In genomic region chr10:124677871-124678565, GRCh38 we compare ENCODE assay signal across 11 cellular contexts.
A peak's percentile ranks its signal among the peaks of the same experiment; 100 is the strongest.
DNase-seq lines count a peak whose midpoint lies in the region; ATAC-seq, FAIRE-seq and TF ChIP-seq lines count a peak whose summit lies in the region.
"Had no signal": no experiment of that assay in that cellular context is flagged by ENCODE, and none has a peak within 500 bp of the region (broad histone marks: within the 10 kb centered on the region; RNA-seq: fewer than 3 reads in every experiment).

No MANE protein-coding gene starts in this region.

- BruUV-seq in OCI-LY7 (replicated peaks; lab: Mats Ljungman, UMichigan): no TSS peak

- H3K9me2 ChIP-seq in OCI-LY7 (ENCODE audit: insufficient read depth, low read length): no peaks in the 10 kb centered on the region

- peaks cover 43% of the 10 kb centered on the region for H3K4me1 Mint-ChIP-seq in neural progenitor cell

- H3K36me3 ChIP-seq in DND-41 (ENCODE audit: insufficient read depth, low read length) (peaks cover 92% of the 10 kb centered on the region), Peyer's patch (peaks cover 0 to 34% (median 0%) of the 10 kb centered on the region in 3 donors), neural progenitor cell (no peaks in the 10 kb centered on the region), OCI-LY7 (ENCODE audit: insufficient read depth, low read length) (peaks cover 97% of the 10 kb centered on the region)

- H3K4me2 ChIP-seq in DND-41 (ENCODE audit: insufficient read depth, low read length) (peak overlapping the region; percentile 50), neural progenitor cell (peak overlapping the region; percentile 22), OCI-LY7 (ENCODE audit: low read length) (no peak overlapping the region)

- no peaks in the 10 kb centered on the region for H3K9me3 Mint-ChIP-seq in neural progenitor cell

- TF ChIP-seq CTCF in DND-41 (IDR thresholded peaks at IDR 0.05; ENCODE audit: borderline replicate concordance, extremely low read depth, low read length, poor library complexity, severe bottlenecking): peak; percentile 22
- no peak for TF ChIP-seq CTCF in Peyer's patch (IDR thresholded peaks at IDR 0.05)
- TF ChIP-seq CTCF in fibroblast of pulmonary artery (IDR thresholded peaks at IDR 0.05; ENCODE audit: low read length, missing control alignments): no peak
- no peak for TF ChIP-seq CTCF in neural progenitor cell (IDR thresholded peaks at IDR 0.05)
- no peak for TF ChIP-seq CTCF in OCI-LY7 (conservative IDR thresholded peaks at IDR 0.05; ENCODE audit: low read length)

- H3K9me3 ChIP-seq in DND-41 (ENCODE audit: insufficient read depth, low read length, severe bottlenecking): no peaks in the 10 kb centered on the region
- no peaks in the 10 kb centered on the region for H3K9me3 ChIP-seq in Peyer's patch
- H3K9me3 ChIP-seq in neural progenitor cell (ENCODE audit: low read depth): no peaks in the 10 kb centered on the region
- H3K9me3 ChIP-seq in OCI-LY7 (ENCODE audit: low read length): no peaks in the 10 kb centered on the region

- ATAC-seq in DND-41 (ENCODE audit: insufficient read depth, low read depth): peak; percentile 47
- no peak for ATAC-seq in GM21390 (IDR thresholded peaks at IDR 0.05; ENCODE audit: unreplicated experiment)

- TF ChIP-seq POLR2A in Peyer's patch (IDR thresholded peaks at IDR 0.05) (no peak), GM12892 (IDR thresholded peaks at IDR 0.05; ENCODE audit: low read depth, low read length) (no peak)

- DNase-seq in DND-41: peak; percentile 69
- no peak for DNase-seq in Peyer's patch
- DNase-seq in fibroblast of pulmonary artery (ENCODE audit: low read depth): peak; percentile 18
- no peak for DNase-seq in neural progenitor cell (ENCODE audit: low spot score)
- no peak for DNase-seq in cortex of kidney (lab: John Stamatoyannopoulos, UW)
- no peak for DNase-seq in GM12892 (ENCODE audit: insufficient read length)
- no peak for DNase-seq in OCI-LY7 (ENCODE audit: low spot score)
- DNase-seq: effector CD8-positive, alpha-beta T cell; NCI-H526 had no signal

- no peak for FAIRE-seq in GM12892 (lab: Jason Lieb, UNC)

- no peak overlapping the region for H3K4me3 Mint-ChIP-seq in neural progenitor cell

- H3F3A ChIP-seq in neural progenitor cell (ENCODE audit: low read depth): peaks cover 4% of the 10 kb centered on the region

- peaks cover 17% of the 10 kb centered on the region for H3K36me3 Mint-ChIP-seq in neural progenitor cell

- H3K27me3 Mint-ChIP-seq in neural progenitor cell (ENCODE audit: insufficient read depth, low read depth): peaks cover 8% of the 10 kb centered on the region

- H3K9ac ChIP-seq in DND-41 (ENCODE audit: low read depth, low read length) (peak overlapping the region; percentile 56), neural progenitor cell (no peak overlapping the region)
- H3K9ac ChIP-seq: parathyroid adenoma had no signal

- H3K4me1 ChIP-seq in DND-41 (ENCODE audit: insufficient read depth, low read length): peaks cover 83% of the 10 kb centered on the region
- H3K4me1 ChIP-seq in Peyer's patch: peaks cover 0 to 58% (median 14%) of the 10 kb centered on the region in 4 donors
- peaks cover 36% of the 10 kb centered on the region for H3K4me1 ChIP-seq in neural progenitor cell
- peaks cover under 1% of the 10 kb centered on the region for H3K4me1 ChIP-seq in OCI-LY7 (ENCODE audit: insufficient read depth, low read length, poor library complexity, severe bottlenecking)

- H3K79me2 ChIP-seq in DND-41 (ENCODE audit: insufficient read depth, low read length) (peaks cover 93% of the 10 kb centered on the region), neural progenitor cell (ENCODE audit: low read depth) (peaks cover 62% of the 10 kb centered on the region), OCI-LY7 (ENCODE audit: insufficient read depth, low read depth, low read length) (peaks cover 35% of the 10 kb centered on the region)

- peak overlapping the region; percentile 72 for H3K27ac Mint-ChIP-seq in neural progenitor cell

- H3K27ac ChIP-seq in DND-41 (ENCODE audit: low read length) (peak overlapping the region; percentile 96), Peyer's patch (peak overlapping the region; percentile 20 to 66 (median 28)), neural progenitor cell (peak overlapping the region; percentile 74), OCI-LY7 (ENCODE audit: low read depth, low read length, poor library complexity, severe bottlenecking) (no peak overlapping the region)
- H3K27ac ChIP-seq: parathyroid adenoma had no signal

- CTCF ChIA-PET in OCI-LY7 (lab: Charles Lee; ENCODE audit: unreplicated experiment): no interaction called here

- intact Hi-C loops in OCI-LY7 (cut with micrococcal nuclease; ENCODE audit: unreplicated experiment): no loop called here

- H3K27me3 ChIP-seq in DND-41 (ENCODE audit: insufficient read depth, low read length, poor library complexity): no peaks in the 10 kb centered on the region
- H3K27me3 ChIP-seq in Peyer's patch: no peaks in the 10 kb centered on the region
- H3K27me3 ChIP-seq in neural progenitor cell: no peaks in the 10 kb centered on the region

- POLR2A ChIA-PET in OCI-LY7 (lab: Charles Lee): no interaction called here

- no peak overlapping the region for H2AFZ ChIP-seq in DND-41 (ENCODE audit: low read depth, low read length)
- H2AFZ ChIP-seq in neural progenitor cell (replicated peaks): no peak overlapping the region
- no peak overlapping the region for H2AFZ ChIP-seq in OCI-LY7 (ENCODE audit: low read length)
- H2AFZ ChIP-seq: parathyroid adenoma had no signal

- H3K4me3 ChIP-seq in DND-41 (ENCODE audit: low read depth in 1 of 2, low read length in 2 of 2): peak overlapping the region in 1 of 2 experiments; percentile 19; a peak in 1 of 4 replicates
- no peak overlapping the region for H3K4me3 ChIP-seq in Peyer's patch
- no peak overlapping the region for H3K4me3 ChIP-seq in fibroblast of pulmonary artery (replicated peaks; ENCODE audit: low read depth, low read length)
- no peak overlapping the region for H3K4me3 ChIP-seq in neural progenitor cell
- no peak overlapping the region for H3K4me3 ChIP-seq in OCI-LY7 (ENCODE audit: low read depth, low read length, poor library complexity, severe bottlenecking)

- H4K20me1 ChIP-seq in DND-41 (ENCODE audit: insufficient read depth, low read length): peaks cover 23% of the 10 kb centered on the region
- H4K20me1 ChIP-seq in neural progenitor cell (ENCODE audit: low read depth): peaks cover 50% of the 10 kb centered on the region
- no peaks in the 10 kb centered on the region; the same call in 1 of the 2 replicates for H4K20me1 ChIP-seq in OCI-LY7 (ENCODE audit: insufficient read depth, low read length)

Comparison
In these comparisons a context has a peak if more than half of its experiments do, and no peak if none do; other contexts are left out.
1. DNase-seq: peak in DND-41 (single experiment) and fibroblast of pulmonary artery (single experiment); none in Peyer's patch (0 of 3), neural progenitor cell (single experiment), cortex of kidney (single experiment), GM12892 (single experiment) and OCI-LY7 (single experiment).